10 cellular contexts compared by ENCODE assay signal in the genomic region with DNA sequence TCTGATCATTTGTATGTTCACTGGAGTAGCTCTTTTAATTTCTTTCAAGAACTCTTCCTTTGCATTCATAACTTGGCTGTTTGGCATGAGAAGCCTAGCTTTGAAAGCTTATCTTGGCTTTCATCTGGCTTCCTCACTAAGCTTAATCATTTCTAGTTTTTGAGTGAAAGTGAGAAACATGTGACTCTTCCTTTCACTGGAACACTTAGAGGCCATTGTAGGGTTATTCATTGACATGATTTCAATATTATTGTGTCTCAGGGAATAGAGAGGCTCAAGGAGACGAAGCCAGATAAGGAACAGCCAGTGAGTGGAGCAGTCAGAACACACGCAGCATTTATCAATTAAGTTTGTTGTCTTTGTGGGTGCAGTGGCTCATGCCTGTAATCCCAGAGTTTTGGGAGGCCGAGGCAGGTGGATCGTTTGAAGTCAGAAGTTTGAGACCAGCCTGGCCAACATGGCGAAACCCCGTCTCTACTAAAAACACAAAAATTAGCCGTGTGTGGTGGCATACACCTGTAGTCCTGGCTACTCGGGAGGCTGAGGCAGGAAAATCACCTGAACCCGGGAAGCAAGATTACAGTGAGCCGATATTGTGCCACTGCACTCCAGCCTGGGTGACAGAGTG.
A peak's percentile ranks its signal among the peaks of the same experiment; 100 is the strongest.
DNase-seq lines count a peak whose midpoint lies in the region; ATAC-seq and TF ChIP-seq lines count a peak whose summit lies in the region.
"Had no signal": no experiment of that assay in that cellular context is flagged by ENCODE, and none has a peak within 500 bp of the region (broad histone marks: within the 10 kb centered on the region; RNA-seq: fewer than 3 reads in every experiment).

No MANE protein-coding gene starts in this region.

- peaks cover 34% of the 10 kb centered on the region for H3K4me1 Mint-ChIP-seq in activated CD4-positive, alpha-beta T cell treated with anti-CD3 and anti-CD28 coated beads for 36 hours
- H3K4me1 Mint-ChIP-seq in activated CD4-positive, alpha-beta T cell treated with anti-CD3 and anti-CD28 coated beads, Interleukin-2, amount 10 ng/mL, durations not matched to agents 7 days and 5 days = peaks cover 22% of the 10 kb centered on the region
- peaks cover 19% of the 10 kb centered on the region for H3K4me1 Mint-ChIP-seq in activated T-helper 17 cell treated with anti-CD3 and anti-CD28 coated beads, Interleukin-2, amount 50 U/mL, for 72 hours

- no peaks in the 10 kb centered on the region for H3K79me2 ChIP-seq in osteoblast (ENCODE audit: insufficient read depth, low read length)

- H3K27me3 Mint-ChIP-seq in activated CD4-positive, alpha-beta T cell treated with anti-CD3 and anti-CD28 coated beads for 36 hours = peaks cover 5% of the 10 kb centered on the region
- peaks cover 3% of the 10 kb centered on the region for H3K27me3 Mint-ChIP-seq in activated CD4-positive, alpha-beta T cell treated with anti-CD3 and anti-CD28 coated beads, Interleukin-2, amount 10 ng/mL, durations not matched to agents 7 days and 5 days
- H3K27me3 Mint-ChIP-seq in activated T-helper 17 cell treated with anti-CD3 and anti-CD28 coated beads, Interleukin-2, amount 50 U/mL, for 72 hours = no peaks in the 10 kb centered on the region

- no peak overlapping the region for H3K4me3 ChIP-seq in osteoblast (ENCODE audit: insufficient read depth, low read length)

- H4K20me1 ChIP-seq in osteoblast (ENCODE audit: insufficient read depth, low read length) = no peaks in the 10 kb centered on the region

- H3K27ac Mint-ChIP-seq in activated CD4-positive, alpha-beta T cell treated with anti-CD3 and anti-CD28 coated beads for 36 hours = peak overlapping the region; percentile 40
- no peak overlapping the region for H3K27ac Mint-ChIP-seq in activated CD4-positive, alpha-beta T cell treated with anti-CD3 and anti-CD28 coated beads, Interleukin-2, amount 10 ng/mL, durations not matched to agents 7 days and 5 days
- no peak overlapping the region for H3K27ac Mint-ChIP-seq in activated T-helper 17 cell treated with anti-CD3 and anti-CD28 coated beads, Interleukin-2, amount 50 U/mL, for 72 hours

- POLR2A ChIA-PET in activated CD4-positive, alpha-beta T cell treated with anti-CD3 and anti-CD28 coated beads for 36 hours (lab: Charles Lee) = interaction anchor here (0.5 to 1.4 kb wide), 4 partner anchors 35 to 480 kb away, joined by 3 to 8 read pairs (median 3); no protein-coding TSS in a partner anchor
- POLR2A ChIA-PET in activated CD4-positive, alpha-beta T cell treated with anti-CD3 and anti-CD28 coated beads, Interleukin-2, amount 10 ng/mL, durations not matched to agents 7 days and 5 days (lab: Charles Lee) = no interaction called here

- H3K27me3 ChIP-seq in osteoblast (ENCODE audit: insufficient read depth, low read length) = no peaks in the 10 kb centered on the region

- H3K4me1 ChIP-seq in osteoblast (ENCODE audit: insufficient read depth, low read length) = peaks cover 8% of the 10 kb centered on the region

- no peaks in the 10 kb centered on the region for H3K36me3 Mint-ChIP-seq in activated CD4-positive, alpha-beta T cell treated with anti-CD3 and anti-CD28 coated beads for 36 hours (ENCODE audit: low read depth)
- peaks cover 9% of the 10 kb centered on the region for H3K36me3 Mint-ChIP-seq in activated CD4-positive, alpha-beta T cell treated with anti-CD3 and anti-CD28 coated beads, Interleukin-2, amount 10 ng/mL, durations not matched to agents 7 days and 5 days (ENCODE audit: low read depth)
- H3K36me3 Mint-ChIP-seq in activated T-helper 17 cell treated with anti-CD3 and anti-CD28 coated beads, Interleukin-2, amount 50 U/mL, for 72 hours (ENCODE audit: low read depth) = no peaks in the 10 kb centered on the region

- no peaks in the 10 kb centered on the region for H3K36me3 ChIP-seq in osteoblast (ENCODE audit: insufficient read depth, low read length)

- intact Hi-C loops in activated CD4-positive, alpha-beta T cell treated with anti-CD3 and anti-CD28 coated beads for 36 hours (cut with DNase I, micrococcal nuclease) = loop anchor here (1.0 to 5.0 kb wide), 10 partner anchors 17 to 337 kb away; a partner anchor contains a TSS
- intact Hi-C loops in posterior cingulate gyrus (cut with DNase I) = no loop called here

- H3K9me3 ChIP-seq in osteoblast (ENCODE audit: low read depth, low read length) = no peaks in the 10 kb centered on the region

- H2AFZ ChIP-seq in osteoblast (ENCODE audit: low read length) = peak overlapping the region; percentile 67

- H3K27ac ChIP-seq in osteoblast (ENCODE audit: low read depth, low read length) = no peak overlapping the region

- DNase-seq in activated CD4-positive, alpha-beta T cell treated with anti-CD3 and anti-CD28 coated beads for 36 hours = no peak
- no peak for DNase-seq in activated CD4-positive, alpha-beta T cell treated with anti-CD3 and anti-CD28 coated beads, Interleukin-2, amount 10 ng/mL, durations not matched to agents 7 days and 5 days
- DNase-seq in osteoblast (ENCODE audit: insufficient read length, low spot score, missing footprints) (peak; percentile 38), RKO (ENCODE audit: low spot score) (no peak), NCI-H1105 (lab: John Stamatoyannopoulos, UW) (no peak), posterior cingulate gyrus (no peak)
- DNase-seq: cortex of kidney, NCI-H526 treated with DMSO at 0.1 percent for 48 hours had no signal

- CTCF ChIA-PET in activated CD4-positive, alpha-beta T cell treated with anti-CD3 and anti-CD28 coated beads for 36 hours (lab: Charles Lee) = interaction anchor here (0.6 to 2.2 kb wide), 11 partner anchors 18 to 236 kb away, joined by 3 to 12 read pairs (median 4); a partner anchor contains a TSS
- CTCF ChIA-PET in activated CD4-positive, alpha-beta T cell treated with anti-CD3 and anti-CD28 coated beads, Interleukin-2, amount 10 ng/mL, durations not matched to agents 7 days and 5 days (lab: Charles Lee) = interaction anchor here (1.2 kb wide), 2 partner anchors 10 to 24 kb away, joined by 3 read pairs; no protein-coding TSS in a partner anchor

- no peak overlapping the region for H3K4me2 ChIP-seq in osteoblast (ENCODE audit: insufficient read depth, low read length)

- H3K4me3 Mint-ChIP-seq in activated CD4-positive, alpha-beta T cell treated with anti-CD3 and anti-CD28 coated beads for 36 hours = no peak overlapping the region
- H3K4me3 Mint-ChIP-seq in activated CD4-positive, alpha-beta T cell treated with anti-CD3 and anti-CD28 coated beads, Interleukin-2, amount 10 ng/mL, durations not matched to agents 7 days and 5 days = no peak overlapping the region
- peak overlapping the region; percentile 49 for H3K4me3 Mint-ChIP-seq in activated T-helper 17 cell treated with anti-CD3 and anti-CD28 coated beads, Interleukin-2, amount 50 U/mL, for 72 hours

- no peak for TF ChIP-seq CTCF in osteoblast (IDR thresholded peaks at IDR 0.05; ENCODE audit: extremely low read depth, low read depth, low read length)

- ATAC-seq in activated CD4-positive, alpha-beta T cell treated with anti-CD3 and anti-CD28 coated beads for 36 hours = peak; percentile 74
- peak; percentile 68 for ATAC-seq in HG02642 (IDR thresholded peaks at IDR 0.05; ENCODE audit: poor library complexity, unreplicated experiment)
- ATAC-seq in activated T-helper 17 cell treated with anti-CD3 and anti-CD28 coated beads, Interleukin-2, amount 50 U/mL, for 72 hours (replicated peaks) = peak; percentile 81

- peaks cover 2% of the 10 kb centered on the region for H3K9me3 Mint-ChIP-seq in activated CD4-positive, alpha-beta T cell treated with anti-CD3 and anti-CD28 coated beads for 36 hours (ENCODE audit: low read depth)
- H3K9me3 Mint-ChIP-seq in activated CD4-positive, alpha-beta T cell treated with anti-CD3 and anti-CD28 coated beads, Interleukin-2, amount 10 ng/mL, durations not matched to agents 7 days and 5 days = peaks cover 4% of the 10 kb centered on the region
- no peaks in the 10 kb centered on the region for H3K9me3 Mint-ChIP-seq in activated T-helper 17 cell treated with anti-CD3 and anti-CD28 coated beads, Interleukin-2, amount 50 U/mL, for 72 hours
